In the genomic region with DNA sequence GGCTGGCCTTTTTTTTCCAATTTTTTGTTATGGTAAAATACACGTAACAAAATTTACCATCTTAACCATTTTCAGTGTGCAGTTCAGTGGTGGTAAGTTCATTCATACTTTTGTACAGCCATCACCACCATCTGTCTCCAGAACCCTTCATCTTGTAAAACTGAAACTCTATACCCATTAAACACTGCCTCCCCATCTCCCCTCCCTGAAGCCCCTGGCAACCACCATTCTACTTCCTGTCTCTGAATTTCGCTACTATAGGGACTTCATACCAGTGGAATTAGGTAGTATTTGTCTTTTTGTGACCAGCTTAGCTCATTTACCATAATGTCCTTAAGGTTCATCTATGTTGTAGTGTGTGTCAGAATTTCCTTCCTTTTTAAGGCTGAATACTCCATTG, we compare ENCODE assay signal across 1 cellular context.
TF ChIP-seq lines count a peak whose summit lies in the region.

No MANE protein-coding gene starts in this region.

TF ChIP-seq in SK-N-SH, 30 proteins besides CTCF, POLR2A, EP300 and RAD21 (continued from another document):
- TF ChIP-seq TAF1 (IDR thresholded peaks at IDR 0.05; ENCODE audit: borderline replicate concordance, low read depth, low read length), result no peak
- no peak for TF ChIP-seq MXI1 (IDR thresholded peaks at IDR 0.05; ENCODE audit: low read depth, low read length)
- no peak for TF ChIP-seq GATA2 (CRISPR knock-in tag; IDR thresholded peaks at IDR 0.05)
- no peak for TF ChIP-seq FOXM1 (IDR thresholded peaks at IDR 0.05; ENCODE audit: low read depth)
- TF ChIP-seq, protein P1, sequence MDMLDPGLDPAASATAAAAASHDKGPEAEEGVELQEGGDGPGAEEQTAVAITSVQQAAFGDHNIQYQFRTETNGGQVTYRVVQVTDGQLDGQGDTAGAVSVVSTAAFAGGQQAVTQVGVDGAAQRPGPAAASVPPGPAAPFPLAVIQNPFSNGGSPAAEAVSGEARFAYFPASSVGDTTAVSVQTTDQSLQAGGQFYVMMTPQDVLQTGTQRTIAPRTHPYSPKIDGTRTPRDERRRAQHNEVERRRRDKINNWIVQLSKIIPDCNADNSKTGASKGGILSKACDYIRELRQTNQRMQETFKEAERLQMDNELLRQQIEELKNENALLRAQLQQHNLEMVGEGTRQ (IDR thresholded peaks at IDR 0.05; ENCODE audit: borderline replicate concordance, low read depth, low read length), result no peak
- TF ChIP-seq, protein P2, sequence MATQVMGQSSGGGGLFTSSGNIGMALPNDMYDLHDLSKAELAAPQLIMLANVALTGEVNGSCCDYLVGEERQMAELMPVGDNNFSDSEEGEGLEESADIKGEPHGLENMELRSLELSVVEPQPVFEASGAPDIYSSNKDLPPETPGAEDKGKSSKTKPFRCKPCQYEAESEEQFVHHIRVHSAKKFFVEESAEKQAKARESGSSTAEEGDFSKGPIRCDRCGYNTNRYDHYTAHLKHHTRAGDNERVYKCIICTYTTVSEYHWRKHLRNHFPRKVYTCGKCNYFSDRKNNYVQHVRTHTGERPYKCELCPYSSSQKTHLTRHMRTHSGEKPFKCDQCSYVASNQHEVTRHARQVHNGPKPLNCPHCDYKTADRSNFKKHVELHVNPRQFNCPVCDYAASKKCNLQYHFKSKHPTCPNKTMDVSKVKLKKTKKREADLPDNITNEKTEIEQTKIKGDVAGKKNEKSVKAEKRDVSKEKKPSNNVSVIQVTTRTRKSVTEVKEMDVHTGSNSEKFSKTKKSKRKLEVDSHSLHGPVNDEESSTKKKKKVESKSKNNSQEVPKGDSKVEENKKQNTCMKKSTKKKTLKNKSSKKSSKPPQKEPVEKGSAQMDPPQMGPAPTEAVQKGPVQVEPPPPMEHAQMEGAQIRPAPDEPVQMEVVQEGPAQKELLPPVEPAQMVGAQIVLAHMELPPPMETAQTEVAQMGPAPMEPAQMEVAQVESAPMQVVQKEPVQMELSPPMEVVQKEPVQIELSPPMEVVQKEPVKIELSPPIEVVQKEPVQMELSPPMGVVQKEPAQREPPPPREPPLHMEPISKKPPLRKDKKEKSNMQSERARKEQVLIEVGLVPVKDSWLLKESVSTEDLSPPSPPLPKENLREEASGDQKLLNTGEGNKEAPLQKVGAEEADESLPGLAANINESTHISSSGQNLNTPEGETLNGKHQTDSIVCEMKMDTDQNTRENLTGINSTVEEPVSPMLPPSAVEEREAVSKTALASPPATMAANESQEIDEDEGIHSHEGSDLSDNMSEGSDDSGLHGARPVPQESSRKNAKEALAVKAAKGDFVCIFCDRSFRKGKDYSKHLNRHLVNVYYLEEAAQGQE (IDR thresholded peaks at IDR 0.05; ENCODE audit: low read depth, low read length), result no peak
- TF ChIP-seq FOXJ3 (CRISPR knock-in tag; IDR thresholded peaks at IDR 0.05), result no peak
- TF ChIP-seq CHD2 (IDR thresholded peaks at IDR 0.05; ENCODE audit: low read length, partially characterized antibody), result no peak
- TF ChIP-seq NRF1 (IDR thresholded peaks at IDR 0.05; ENCODE audit: low read depth, low read length), result no peak
- TF ChIP-seq EZH2phosphoT487 (IDR thresholded peaks at IDR 0.05; ENCODE audit: borderline replicate concordance, low read depth), result no peak
